ENCODE assay signal across 1 cellular context in the genomic region with DNA sequence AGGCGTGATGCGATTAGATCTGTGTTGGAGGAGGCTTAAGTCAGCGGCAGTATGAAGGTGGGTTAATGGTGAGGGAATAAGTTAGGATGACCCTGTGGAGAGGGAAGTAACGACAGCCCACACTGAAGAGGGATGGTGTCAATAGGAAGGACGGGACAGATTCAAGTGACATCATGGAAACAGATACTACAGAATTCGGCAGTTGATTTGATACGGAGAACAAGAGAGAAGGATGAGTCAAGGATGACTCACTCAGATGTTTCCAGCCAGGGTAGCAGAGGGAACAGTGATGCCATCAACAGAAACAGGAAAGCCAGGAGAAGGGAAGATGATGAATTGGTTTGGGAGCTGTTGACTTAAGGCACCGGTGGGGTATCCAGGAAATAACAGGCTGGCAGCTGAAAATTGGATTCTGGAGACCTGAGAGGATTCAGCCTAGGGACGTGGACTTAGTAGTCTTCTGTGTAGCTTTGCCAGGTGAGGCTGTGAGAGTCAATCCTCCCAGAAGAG.
TF ChIP-seq lines count a peak whose summit lies in the region.

No MANE protein-coding gene starts in this region.

TF ChIP-seq in HEK293, 187 proteins besides CTCF, POLR2A, EP300 and RAD21 (continued from another document and continues in another):
- TF ChIP-seq ZNF394 (tag by site-specific recombination; IDR thresholded peaks at IDR 0.05; ENCODE audit: borderline replicate concordance), result peak; percentile 61; the same call in 1 of the 2 replicates
- TF ChIP-seq, protein P1, sequence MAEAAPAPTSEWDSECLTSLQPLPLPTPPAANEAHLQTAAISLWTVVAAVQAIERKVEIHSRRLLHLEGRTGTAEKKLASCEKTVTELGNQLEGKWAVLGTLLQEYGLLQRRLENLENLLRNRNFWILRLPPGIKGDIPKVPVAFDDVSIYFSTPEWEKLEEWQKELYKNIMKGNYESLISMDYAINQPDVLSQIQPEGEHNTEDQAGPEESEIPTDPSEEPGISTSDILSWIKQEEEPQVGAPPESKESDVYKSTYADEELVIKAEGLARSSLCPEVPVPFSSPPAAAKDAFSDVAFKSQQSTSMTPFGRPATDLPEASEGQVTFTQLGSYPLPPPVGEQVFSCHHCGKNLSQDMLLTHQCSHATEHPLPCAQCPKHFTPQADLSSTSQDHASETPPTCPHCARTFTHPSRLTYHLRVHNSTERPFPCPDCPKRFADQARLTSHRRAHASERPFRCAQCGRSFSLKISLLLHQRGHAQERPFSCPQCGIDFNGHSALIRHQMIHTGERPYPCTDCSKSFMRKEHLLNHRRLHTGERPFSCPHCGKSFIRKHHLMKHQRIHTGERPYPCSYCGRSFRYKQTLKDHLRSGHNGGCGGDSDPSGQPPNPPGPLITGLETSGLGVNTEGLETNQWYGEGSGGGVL (tag by site-specific recombination; IDR thresholded peaks at IDR 0.05), result peak; percentile 84
- peak; percentile 90 for TF ChIP-seq TSHZ1 (tag by site-specific recombination; IDR thresholded peaks at IDR 0.05; ENCODE audit: borderline replicate concordance)
- TF ChIP-seq ZEB2 (tag by site-specific recombination; IDR thresholded peaks at IDR 0.05), result peak; percentile 97
- TF ChIP-seq ZBTB21 (tag by site-specific recombination; IDR thresholded peaks at IDR 0.05), result peak; percentile 99
- 0 out of 2 replicates have a peak, but pooled peaks have one; percentile 24 for TF ChIP-seq ZSCAN4 (tag by site-specific recombination; IDR thresholded peaks at IDR 0.05)
- TF ChIP-seq ZNF214 (tag by site-specific recombination; IDR thresholded peaks at IDR 0.05; ENCODE audit: borderline replicate concordance), result no peak
- peak; percentile 99 for TF ChIP-seq ZBTB17 (tag by site-specific recombination; IDR thresholded peaks at IDR 0.05)
- no peak for TF ChIP-seq ZNF133 (tag by site-specific recombination; IDR thresholded peaks at IDR 0.05)
- peak; percentile 23; the same call in 1 of the 2 replicates for TF ChIP-seq ZNF391 (tag by site-specific recombination; IDR thresholded peaks at IDR 0.05; ENCODE audit: borderline replicate concordance, low read depth)
- peak; percentile 89 for TF ChIP-seq ZNF600 (tag by site-specific recombination; IDR thresholded peaks at IDR 0.05)
- no peak for TF ChIP-seq KLF9 (tag by site-specific recombination; IDR thresholded peaks at IDR 0.05; ENCODE audit: low read depth)
- peak; percentile 86 for TF ChIP-seq ZNF692 (tag by site-specific recombination; IDR thresholded peaks at IDR 0.05)
- TF ChIP-seq INSM2 (tag by site-specific recombination; IDR thresholded peaks at IDR 0.05), result peak; percentile 89
- no peak for TF ChIP-seq ZNF341 (tag by site-specific recombination; IDR thresholded peaks at IDR 0.05; ENCODE audit: low read depth)
- TF ChIP-seq, protein P2, sequence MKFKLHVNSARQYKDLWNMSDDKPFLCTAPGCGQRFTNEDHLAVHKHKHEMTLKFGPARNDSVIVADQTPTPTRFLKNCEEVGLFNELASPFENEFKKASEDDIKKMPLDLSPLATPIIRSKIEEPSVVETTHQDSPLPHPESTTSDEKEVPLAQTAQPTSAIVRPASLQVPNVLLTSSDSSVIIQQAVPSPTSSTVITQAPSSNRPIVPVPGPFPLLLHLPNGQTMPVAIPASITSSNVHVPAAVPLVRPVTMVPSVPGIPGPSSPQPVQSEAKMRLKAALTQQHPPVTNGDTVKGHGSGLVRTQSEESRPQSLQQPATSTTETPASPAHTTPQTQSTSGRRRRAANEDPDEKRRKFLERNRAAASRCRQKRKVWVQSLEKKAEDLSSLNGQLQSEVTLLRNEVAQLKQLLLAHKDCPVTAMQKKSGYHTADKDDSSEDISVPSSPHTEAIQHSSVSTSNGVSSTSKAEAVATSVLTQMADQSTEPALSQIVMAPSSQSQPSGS (tag by site-specific recombination; IDR thresholded peaks at IDR 0.05; ENCODE audit: low read depth), result peak; percentile 96
- TF ChIP-seq EGR2 (tag by site-specific recombination; IDR thresholded peaks at IDR 0.05; ENCODE audit: low read depth), result 0 out of 2 replicates have a peak, but pooled peaks have one; percentile 26
- TF ChIP-seq ZNF2 (tag by site-specific recombination; IDR thresholded peaks at IDR 0.05), result 0 out of 2 replicates have a peak, but pooled peaks have one; percentile 35
- peak; percentile 94 for TF ChIP-seq ZNF639 (tag by site-specific recombination; IDR thresholded peaks at IDR 0.05)
- TF ChIP-seq PRDM6 (tag by site-specific recombination; IDR thresholded peaks at IDR 0.05), result no peak
- TF ChIP-seq KLF17 (tag by site-specific recombination; IDR thresholded peaks at IDR 0.05), result peak; percentile 95
- peak; percentile 95 for TF ChIP-seq ZNF366 (tag by site-specific recombination; conservative IDR thresholded peaks at IDR 0.05)
- TF ChIP-seq ZNF629 (tag by site-specific recombination; IDR thresholded peaks at IDR 0.05), result peak; percentile 99
- 0 out of 2 replicates have a peak, but pooled peaks have one; percentile 12 for TF ChIP-seq IKZF3 (tag by site-specific recombination; IDR thresholded peaks at IDR 0.05)
- peak; percentile 38; the same call in 1 of the 2 replicates for TF ChIP-seq MZF1 (tag by site-specific recombination; IDR thresholded peaks at IDR 0.05; ENCODE audit: borderline replicate concordance)
- TF ChIP-seq OSR2 (tag by site-specific recombination; IDR thresholded peaks at IDR 0.05), result peak; percentile 72
- peak; percentile 61 for TF ChIP-seq ZFHX2 (tag by site-specific recombination; conservative IDR thresholded peaks at IDR 0.05)
- TF ChIP-seq ZNF518A (tag by site-specific recombination; conservative IDR thresholded peaks at IDR 0.05; ENCODE audit: low read depth), result peak; percentile 73
- TF ChIP-seq ZNF843 (tag by site-specific recombination; IDR thresholded peaks at IDR 0.05), result peak; percentile 77
- peak; percentile 49; the same call in 1 of the 2 replicates for TF ChIP-seq GLIS2 (tag by site-specific recombination; IDR thresholded peaks at IDR 0.05)
